In the genomic region with DNA sequence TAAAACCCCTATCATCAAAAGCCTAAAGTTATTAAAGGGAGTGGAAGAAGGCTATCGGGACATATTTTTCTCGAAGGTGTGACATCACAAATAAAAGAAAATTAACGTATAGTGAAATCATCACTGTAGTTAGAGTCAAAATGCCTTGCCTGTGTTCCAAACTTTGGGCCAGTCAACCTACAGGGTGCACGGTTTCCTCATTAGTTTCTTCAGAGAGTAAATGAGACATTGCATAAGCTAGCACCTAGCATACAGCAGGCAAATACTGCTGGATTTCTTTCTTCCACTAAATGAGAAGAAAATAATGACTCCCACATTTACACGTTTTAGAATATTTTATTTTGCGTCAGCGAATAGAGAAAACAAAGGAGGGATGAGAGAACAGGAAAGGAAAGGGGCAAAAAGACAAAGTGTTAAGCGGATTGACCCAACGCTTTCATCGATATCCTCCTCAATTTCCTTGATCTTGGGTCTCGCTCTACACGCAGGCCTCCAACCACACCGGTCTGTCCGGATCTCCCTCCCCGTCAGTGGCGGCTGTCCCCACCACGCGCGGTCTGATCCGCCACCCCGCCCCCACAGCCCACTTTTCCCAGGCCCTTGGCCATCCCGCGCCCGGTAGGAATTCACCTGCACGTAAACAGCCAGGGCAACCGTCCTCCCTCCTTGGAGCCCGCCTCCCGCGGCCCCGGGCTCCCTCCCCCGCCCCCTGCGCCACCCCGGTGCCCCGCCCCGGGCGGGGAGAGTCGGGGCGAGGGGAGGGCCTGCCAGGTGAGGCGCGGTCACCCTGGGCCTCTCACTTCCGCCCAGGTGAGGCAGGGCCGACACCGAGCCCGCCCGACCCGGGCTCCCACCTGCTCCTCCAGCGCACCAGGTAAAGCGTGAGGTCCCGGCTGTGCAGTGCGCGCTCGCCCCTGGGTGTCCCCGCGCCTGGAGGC, we compare ENCODE assay signal across 8 cellular contexts. TPM values are rescaled to one million over a fixed set of nuclear protein-coding genes. Genes with fewer than 3 reads are reported as not detected.
DNase-seq lines count a peak whose midpoint lies in the region; ATAC-seq and TF ChIP-seq lines count a peak whose summit lies in the region.

A gene with protein sequence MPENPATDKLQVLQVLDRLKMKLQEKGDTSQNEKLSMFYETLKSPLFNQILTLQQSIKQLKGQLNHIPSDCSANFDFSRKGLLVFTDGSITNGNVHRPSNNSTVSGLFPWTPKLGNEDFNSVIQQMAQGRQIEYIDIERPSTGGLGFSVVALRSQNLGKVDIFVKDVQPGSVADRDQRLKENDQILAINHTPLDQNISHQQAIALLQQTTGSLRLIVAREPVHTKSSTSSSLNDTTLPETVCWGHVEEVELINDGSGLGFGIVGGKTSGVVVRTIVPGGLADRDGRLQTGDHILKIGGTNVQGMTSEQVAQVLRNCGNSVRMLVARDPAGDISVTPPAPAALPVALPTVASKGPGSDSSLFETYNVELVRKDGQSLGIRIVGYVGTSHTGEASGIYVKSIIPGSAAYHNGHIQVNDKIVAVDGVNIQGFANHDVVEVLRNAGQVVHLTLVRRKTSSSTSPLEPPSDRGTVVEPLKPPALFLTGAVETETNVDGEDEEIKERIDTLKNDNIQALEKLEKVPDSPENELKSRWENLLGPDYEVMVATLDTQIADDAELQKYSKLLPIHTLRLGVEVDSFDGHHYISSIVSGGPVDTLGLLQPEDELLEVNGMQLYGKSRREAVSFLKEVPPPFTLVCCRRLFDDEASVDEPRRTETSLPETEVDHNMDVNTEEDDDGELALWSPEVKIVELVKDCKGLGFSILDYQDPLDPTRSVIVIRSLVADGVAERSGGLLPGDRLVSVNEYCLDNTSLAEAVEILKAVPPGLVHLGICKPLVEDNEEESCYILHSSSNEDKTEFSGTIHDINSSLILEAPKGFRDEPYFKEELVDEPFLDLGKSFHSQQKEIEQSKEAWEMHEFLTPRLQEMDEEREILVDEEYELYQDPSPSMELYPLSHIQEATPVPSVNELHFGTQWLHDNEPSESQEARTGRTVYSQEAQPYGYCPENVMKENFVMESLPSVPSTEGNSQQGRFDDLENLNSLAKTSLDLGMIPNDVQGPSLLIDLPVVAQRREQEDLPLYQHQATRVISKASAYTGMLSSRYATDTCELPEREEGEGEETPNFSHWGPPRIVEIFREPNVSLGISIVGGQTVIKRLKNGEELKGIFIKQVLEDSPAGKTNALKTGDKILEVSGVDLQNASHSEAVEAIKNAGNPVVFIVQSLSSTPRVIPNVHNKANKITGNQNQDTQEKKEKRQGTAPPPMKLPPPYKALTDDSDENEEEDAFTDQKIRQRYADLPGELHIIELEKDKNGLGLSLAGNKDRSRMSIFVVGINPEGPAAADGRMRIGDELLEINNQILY (N-terminal part only) (plus strand): TSS at position 799 of the 938 bp plus-strand sequence. CDS start 20,413 bp downstream, outside the sequence.

- no peak within 1 kb of the TSS for H3K4me3 ChIP-seq in Karpas-422 (ENCODE audit: low read length)

- no peaks in the 10 kb centered on the region for H3K27me3 Mint-ChIP-seq in WTC11 (ENCODE audit: low read depth)

- H3K4me1 Mint-ChIP-seq in WTC11: peaks cover 30% of the 10 kb centered on the region

- H3K27me3 ChIP-seq in Karpas-422 (ENCODE audit: low read length): no peaks in the 10 kb centered on the region

- no peaks in the 10 kb centered on the region for H3K36me3 ChIP-seq in Karpas-422 (ENCODE audit: insufficient read depth, low read length)

- CTCF ChIA-PET in WTC11 (lab: Charles Lee): no interaction called here

- H3K9me3 Mint-ChIP-seq in WTC11: no peaks in the 10 kb centered on the region

- DNase-seq in ELR (ENCODE audit: low read depth): peak; percentile 25
- peak; percentile 84 for DNase-seq in LoVo (ENCODE audit: low spot score)
- peak; percentile 81 for DNase-seq in WTC11 (ENCODE audit: low spot score)
- peak; percentile 75 for DNase-seq in central memory CD4-positive, alpha-beta T cell
- peak; percentile 91 for DNase-seq in left kidney (ENCODE audit: low read depth, low spot score)
- peak; percentile 62 to 63 for DNase-seq in stimulated activated CD4-positive, alpha-beta T cell treated with anti-CD3 and anti-CD28 coated beads, Interleukin-2, amount 100 ng/mL, for 24 hours
- no peak for DNase-seq in Karpas-422

- peak within 1 kb of the TSS; percentile 95 for H3K4me3 Mint-ChIP-seq in WTC11

- H3K9me3 ChIP-seq in Karpas-422 (ENCODE audit: low read length): no peaks in the 10 kb centered on the region

- H3K4me2 ChIP-seq in Karpas-422 (ENCODE audit: low read depth, low read length, poor library complexity, severe bottlenecking): no peak within 1 kb of the TSS

- no peaks in the 10 kb centered on the region for H3K9me2 ChIP-seq in Karpas-422 (replicated peaks; ENCODE audit: insufficient read depth, low read length)

- H3K27ac Mint-ChIP-seq in WTC11: peak within 1 kb of the TSS; percentile 97

- H3K4me1 ChIP-seq in Karpas-422 (ENCODE audit: low read length): peaks cover 3% of the 10 kb centered on the region

- no peak within 1 kb of the TSS for H3K9ac ChIP-seq in Karpas-422 (ENCODE audit: low read length)

- no peak within 1 kb of the TSS for H3K27ac ChIP-seq in Karpas-422 (ENCODE audit: low read length)

- H4K20me1 ChIP-seq in Karpas-422 (ENCODE audit: insufficient read depth, low read depth, low read length): no peaks in the 10 kb centered on the region

- H3K79me2 ChIP-seq in Karpas-422 (ENCODE audit: low read length): no peaks in the 10 kb centered on the region

- no peak within 1 kb of the TSS for H2AFZ ChIP-seq in Karpas-422 (ENCODE audit: low read length)

- ATAC-seq in GM21619 (IDR thresholded peaks at IDR 0.05; ENCODE audit: unreplicated experiment) (peak; percentile 73), WTC11 (peak; percentile 93)

- POLR2A ChIA-PET in WTC11 (lab: Charles Lee): no interaction called here

- TF ChIP-seq CTCF in WTC11 (IDR thresholded peaks at IDR 0.05): no peak

- no peaks in the 10 kb centered on the region for H3K36me3 Mint-ChIP-seq in WTC11

TF ChIP-seq in WTC11, 78 proteins besides CTCF, POLR2A, EP300 and RAD21 (continues in another document):
- TF ChIP-seq, protein P1, sequence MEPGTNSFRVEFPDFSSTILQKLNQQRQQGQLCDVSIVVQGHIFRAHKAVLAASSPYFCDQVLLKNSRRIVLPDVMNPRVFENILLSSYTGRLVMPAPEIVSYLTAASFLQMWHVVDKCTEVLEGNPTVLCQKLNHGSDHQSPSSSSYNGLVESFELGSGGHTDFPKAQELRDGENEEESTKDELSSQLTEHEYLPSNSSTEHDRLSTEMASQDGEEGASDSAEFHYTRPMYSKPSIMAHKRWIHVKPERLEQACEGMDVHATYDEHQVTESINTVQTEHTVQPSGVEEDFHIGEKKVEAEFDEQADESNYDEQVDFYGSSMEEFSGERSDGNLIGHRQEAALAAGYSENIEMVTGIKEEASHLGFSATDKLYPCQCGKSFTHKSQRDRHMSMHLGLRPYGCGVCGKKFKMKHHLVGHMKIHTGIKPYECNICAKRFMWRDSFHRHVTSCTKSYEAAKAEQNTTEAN (CRISPR knock-in tag; IDR thresholded peaks at IDR 0.05): no peak
- peak; percentile 85 for TF ChIP-seq FOXP1 (CRISPR knock-in tag; IDR thresholded peaks at IDR 0.05; ENCODE audit: borderline replicate concordance)
- TF ChIP-seq MYBL2 (CRISPR knock-in tag; IDR thresholded peaks at IDR 0.05): no peak
- TF ChIP-seq, protein P2, sequence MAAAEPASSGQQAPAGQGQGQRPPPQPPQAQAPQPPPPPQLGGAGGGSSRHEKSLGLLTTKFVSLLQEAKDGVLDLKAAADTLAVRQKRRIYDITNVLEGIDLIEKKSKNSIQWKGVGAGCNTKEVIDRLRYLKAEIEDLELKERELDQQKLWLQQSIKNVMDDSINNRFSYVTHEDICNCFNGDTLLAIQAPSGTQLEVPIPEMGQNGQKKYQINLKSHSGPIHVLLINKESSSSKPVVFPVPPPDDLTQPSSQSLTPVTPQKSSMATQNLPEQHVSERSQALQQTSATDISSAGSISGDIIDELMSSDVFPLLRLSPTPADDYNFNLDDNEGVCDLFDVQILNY (CRISPR knock-in tag; IDR thresholded peaks at IDR 0.05): 0 out of 2 replicates have a peak, but pooled peaks have one; percentile 20
- TF ChIP-seq NFATC4 (CRISPR knock-in tag; IDR thresholded peaks at IDR 0.05): no peak
- TF ChIP-seq MXD4 (CRISPR knock-in tag; IDR thresholded peaks at IDR 0.05; ENCODE audit: borderline replicate concordance): no peak
- no peak for TF ChIP-seq FOXJ3 (CRISPR knock-in tag; IDR thresholded peaks at IDR 0.05; ENCODE audit: borderline replicate concordance)
- TF ChIP-seq EMX1 (CRISPR knock-in tag; IDR thresholded peaks at IDR 0.05): no peak
- TF ChIP-seq, protein P3, sequence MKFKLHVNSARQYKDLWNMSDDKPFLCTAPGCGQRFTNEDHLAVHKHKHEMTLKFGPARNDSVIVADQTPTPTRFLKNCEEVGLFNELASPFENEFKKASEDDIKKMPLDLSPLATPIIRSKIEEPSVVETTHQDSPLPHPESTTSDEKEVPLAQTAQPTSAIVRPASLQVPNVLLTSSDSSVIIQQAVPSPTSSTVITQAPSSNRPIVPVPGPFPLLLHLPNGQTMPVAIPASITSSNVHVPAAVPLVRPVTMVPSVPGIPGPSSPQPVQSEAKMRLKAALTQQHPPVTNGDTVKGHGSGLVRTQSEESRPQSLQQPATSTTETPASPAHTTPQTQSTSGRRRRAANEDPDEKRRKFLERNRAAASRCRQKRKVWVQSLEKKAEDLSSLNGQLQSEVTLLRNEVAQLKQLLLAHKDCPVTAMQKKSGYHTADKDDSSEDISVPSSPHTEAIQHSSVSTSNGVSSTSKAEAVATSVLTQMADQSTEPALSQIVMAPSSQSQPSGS (CRISPR knock-in tag; IDR thresholded peaks at IDR 0.05; ENCODE audit: borderline replicate concordance, low read depth): no peak
- no peak for TF ChIP-seq ELF4 (CRISPR knock-in tag; IDR thresholded peaks at IDR 0.05; ENCODE audit: low read depth)
- TF ChIP-seq, protein P4, sequence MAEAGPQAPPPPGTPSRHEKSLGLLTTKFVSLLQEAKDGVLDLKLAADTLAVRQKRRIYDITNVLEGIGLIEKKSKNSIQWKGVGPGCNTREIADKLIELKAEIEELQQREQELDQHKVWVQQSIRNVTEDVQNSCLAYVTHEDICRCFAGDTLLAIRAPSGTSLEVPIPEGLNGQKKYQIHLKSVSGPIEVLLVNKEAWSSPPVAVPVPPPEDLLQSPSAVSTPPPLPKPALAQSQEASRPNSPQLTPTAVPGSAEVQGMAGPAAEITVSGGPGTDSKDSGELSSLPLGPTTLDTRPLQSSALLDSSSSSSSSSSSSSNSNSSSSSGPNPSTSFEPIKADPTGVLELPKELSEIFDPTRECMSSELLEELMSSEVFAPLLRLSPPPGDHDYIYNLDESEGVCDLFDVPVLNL (CRISPR knock-in tag; IDR thresholded peaks at IDR 0.05; ENCODE audit: borderline replicate concordance, low read depth): 0 out of 2 replicates have a peak, but pooled peaks have one; percentile 55

RNA-seq across cellular contexts. Expression of the gene that starts here (rescaled TPM):
- 52.4 to 57.9 TPM (median 56.8 TPM) in 3 replicates for total RNA-seq in WTC11 (2021)
- not detected in 2 replicates for total RNA-seq in Karpas-422 (2014; rRNA removed; shearing (Covaris generic); ENCODE audit: low replicate concordance)

Comparison
In these comparisons a context has a peak if more than half of its experiments do, and no peak if none do; other contexts are left out.
1. RNA of the gene that starts here (total RNA-seq): 52.4 to 57.9 TPM in WTC11; not detected in Karpas-422; every median in the first group is over 10 times any median in the second.